In genomic region chr1:177809844-177810243, GRCh38 we compare ENCODE assay signal across 13 cellular contexts.
A peak's percentile ranks its signal among the peaks of the same experiment; 100 is the strongest.
DNase-seq lines count a peak whose midpoint lies in the region; ATAC-seq and TF ChIP-seq lines count a peak whose summit lies in the region.
"Had no signal": no experiment of that assay in that cellular context is flagged by ENCODE, and none has a peak within 500 bp of the region (broad histone marks: within the 10 kb centered on the region; RNA-seq: fewer than 3 reads in every experiment).

No MANE protein-coding gene starts in this region.

- ATAC-seq in GM18873 (IDR thresholded peaks at IDR 0.05; ENCODE audit: low FRiP score, unreplicated experiment): peak; percentile 86
- peak; percentile 82 for ATAC-seq in GM21526 (IDR thresholded peaks at IDR 0.05; ENCODE audit: low FRiP score, unreplicated experiment)
- peak; percentile 98 for ATAC-seq in HG03175 (IDR thresholded peaks at IDR 0.05; ENCODE audit: unreplicated experiment)
- ATAC-seq: body of pancreas had no signal

- peaks cover 10% of the 10 kb centered on the region for H3K4me1 ChIP-seq in OCI-LY3 (ENCODE audit: low read length)
- H3K4me1 ChIP-seq: body of pancreas had no signal

- peak overlapping the region; percentile 16 for H3K4me2 ChIP-seq in OCI-LY3 (ENCODE audit: low read length)

- no peaks in the 10 kb centered on the region for H3K79me2 ChIP-seq in OCI-LY3 (ENCODE audit: low read length)

- no peaks in the 10 kb centered on the region for H3K9me3 ChIP-seq in OCI-LY3 (ENCODE audit: insufficient read depth, low read length)
- H3K9me3 ChIP-seq: body of pancreas had no signal

- H3K4me3 ChIP-seq in OCI-LY3 (ENCODE audit: low read length): no peak overlapping the region
- H3K4me3 ChIP-seq: body of pancreas had no signal

- no peak overlapping the region for H3K9ac ChIP-seq in OCI-LY3 (ENCODE audit: low read length)

- no peak overlapping the region for H2AFZ ChIP-seq in OCI-LY3 (ENCODE audit: low read depth, low read length)

- no peak for TF ChIP-seq CTCF in OCI-LY3 (IDR thresholded peaks at IDR 0.05; ENCODE audit: low read depth, low read length)

- H3K27me3 ChIP-seq in OCI-LY3 (ENCODE audit: low read depth, low read length): peaks cover 6% of the 10 kb centered on the region; the same call in 1 of the 2 replicates
- H3K27me3 ChIP-seq: body of pancreas had no signal

- H4K20me1 ChIP-seq in OCI-LY3 (ENCODE audit: insufficient read depth, low read length): no peaks in the 10 kb centered on the region

- no peaks in the 10 kb centered on the region for H3K36me3 ChIP-seq in OCI-LY3 (replicated peaks; ENCODE audit: low read depth, low read length)

- DNase-seq in putamen (ENCODE audit: low spot score): no peak
- DNase-seq in activated naive CD4-positive, alpha-beta T cell (lab: John Stamatoyannopoulos, UW): no peak
- no peak for DNase-seq in activated effector memory CD4-positive, alpha-beta T cell treated with anti-CD3 and anti-CD28 coated beads, Interleukin-2, amount 50 U/mL, for 16 hours
- DNase-seq: activated B cell treated with CpG ODN at 0.5 μM for 24 hours; body of pancreas; glutamatergic neuron; H9; SHP77; stimulated activated naive CD4-positive, alpha-beta T cell had no signal

- no peak overlapping the region for H3K27ac ChIP-seq in OCI-LY3 (ENCODE audit: low read length)
- H3K27ac ChIP-seq: body of pancreas had no signal
